Comparison of ENCODE assay signal across 30 cellular contexts in genomic region chr2:27421660-27422250, GRCh38. TPM values are rescaled to one million over a fixed set of nuclear protein-coding genes. Genes with fewer than 3 reads are reported as not detected.
"Had no signal": no experiment of that assay in that cellular context is flagged by ENCODE, and none has a peak within 500 bp of the region (broad histone marks: within the 10 kb centered on the region; RNA-seq: fewer than 3 reads in every experiment).

No MANE protein-coding gene starts in this region.

- H3K9me3 Mint-ChIP-seq: activated CD4-positive, alpha-beta memory T cell treated with anti-CD3 and anti-CD28 coated beads, Interleukin-2, amount 10 ng/mL, durations not matched to agents 7 days and 5 days; activated naive CD4-positive, alpha-beta T cell treated with anti-CD3 and anti-CD28 coated beads, Interleukin-2, amount 50 U/mL, for 24 hours; activated naive CD8-positive, alpha-beta T cell treated with anti-CD3 and anti-CD28 coated beads, Interleukin-2, amount 10 ng/mL, durations not matched to agents 7 days and 5 days; activated T-cell treated with anti-CD3 and anti-CD28 coated beads, Interleukin-2, amount 50 U/mL, for 24 hours; activated T-helper 2 cell treated with anti-CD3 and anti-CD28 coated beads, Interferon-gamma antibody, Interleukin-2, Interleukin-4, amounts not matched to agents 10 μg/mL and 5 μg/mL and 100 μg/mL, durations not matched to agents 14 hours and 24 hours and 36 hours; central memory CD8-positive, alpha-beta T cell had no signal

- H3K27me3 Mint-ChIP-seq: activated naive CD4-positive, alpha-beta T cell treated with anti-CD3 and anti-CD28 coated beads, Interleukin-2, amount 50 U/mL, for 24 hours; activated T-cell treated with anti-CD3 and anti-CD28 coated beads, Interleukin-2, amount 50 U/mL, for 24 hours; central memory CD8-positive, alpha-beta T cell had no signal

- ATAC-seq: activated CD8-positive, alpha-beta memory T cell treated with anti-CD3 and anti-CD28 coated beads, Interleukin-2, amount 10 ng/mL, durations not matched to agents 7 days and 5 days had no signal

- H3K4me1 Mint-ChIP-seq: activated CD8-positive, alpha-beta memory T cell treated with anti-CD3 and anti-CD28 coated beads, Interleukin-2, amount 10 ng/mL, durations not matched to agents 7 days and 5 days; activated naive CD4-positive, alpha-beta T cell treated with anti-CD3 and anti-CD28 coated beads, Interleukin-2, amount 50 U/mL, for 24 hours; activated naive CD8-positive, alpha-beta T cell treated with anti-CD3 and anti-CD28 coated beads, Interleukin-2, amount 10 ng/mL, durations not matched to agents 7 days and 5 days; central memory CD8-positive, alpha-beta T cell had no signal

- H3K36me3 ChIP-seq: ascending aorta, cardiac muscle cell, Peyer's patch, WERI-Rb-1 had no signal

- H3K9me3 ChIP-seq: ascending aorta, Peyer's patch had no signal

- DNase-seq: activated CD4-positive, alpha-beta memory T cell treated with anti-CD3 and anti-CD28 coated beads, Interleukin-2, amount 10 ng/mL, durations not matched to agents 7 days and 5 days; activated CD4-positive, alpha-beta T cell treated with anti-CD3 and anti-CD28 coated beads for 1 hour; activated CD4-positive, alpha-beta T cell treated with anti-CD3 and anti-CD28 coated beads for 48 hours; activated CD4-positive, CD25-positive, alpha-beta regulatory T cell; activated CD8-positive, alpha-beta memory T cell treated with anti-CD3 and anti-CD28 coated beads, Interleukin-2, amount 10 ng/mL, durations not matched to agents 7 days and 5 days; activated gamma-delta T cell; activated naive CD4-positive, alpha-beta T cell treated with Interleukin-2 at 50 U/mL for 16 hours; activated naive CD8-positive, alpha-beta T cell treated with anti-CD3 and anti-CD28 coated beads, Interleukin-2, amount 10 ng/mL, durations not matched to agents 7 days and 5 days; activated T-cell treated with anti-CD3 and anti-CD28 coated beads, Interleukin-2, amount 50 U/mL, for 24 hours; amygdala; NCI-H1105; NCI-H1417 treated with DMSO at 0.1 percent for 48 hours; NCI-H187 treated with DMSO at 0.1 percent for 48 hours; NCI-H2081; NCI-H226; NCI-H446 treated with DMSO at 0.1 percent for 48 hours; NCI-H524 treated with DMSO at 0.1 percent for 48 hours; Peyer's patch; RPMI8226; SHP77 treated with DMSO at 0.1 percent for 48 hours; SW 1271; T-helper 1 cell; T-helper 2 cell; T-helper 9 cell; WERI-Rb-1 had no signal

- H3K4me1 ChIP-seq: ascending aorta had no signal

- H3K27ac Mint-ChIP-seq: activated CD4-positive, alpha-beta memory T cell treated with anti-CD3 and anti-CD28 coated beads, Interleukin-2, amount 10 ng/mL, durations not matched to agents 7 days and 5 days; activated CD8-positive, alpha-beta memory T cell treated with anti-CD3 and anti-CD28 coated beads, Interleukin-2, amount 10 ng/mL, durations not matched to agents 7 days and 5 days; activated naive CD4-positive, alpha-beta T cell treated with anti-CD3 and anti-CD28 coated beads, Interleukin-2, amount 50 U/mL, for 24 hours; activated naive CD8-positive, alpha-beta T cell treated with anti-CD3 and anti-CD28 coated beads, Interleukin-2, amount 10 ng/mL, durations not matched to agents 7 days and 5 days; activated T-cell treated with anti-CD3 and anti-CD28 coated beads, Interleukin-2, amount 50 U/mL, for 24 hours; activated T-helper 2 cell treated with anti-CD3 and anti-CD28 coated beads, Interferon-gamma antibody, Interleukin-2, Interleukin-4, amounts not matched to agents 10 μg/mL and 5 μg/mL and 100 μg/mL, durations not matched to agents 14 hours and 24 hours and 36 hours had no signal

- H3K36me3 Mint-ChIP-seq: activated CD8-positive, alpha-beta memory T cell treated with anti-CD3 and anti-CD28 coated beads, Interleukin-2, amount 10 ng/mL, durations not matched to agents 7 days and 5 days; activated naive CD4-positive, alpha-beta T cell treated with anti-CD3 and anti-CD28 coated beads, Interleukin-2, amount 50 U/mL, for 24 hours; activated naive CD8-positive, alpha-beta T cell treated with anti-CD3 and anti-CD28 coated beads, Interleukin-2, amount 10 ng/mL, durations not matched to agents 7 days and 5 days had no signal

- H3K4me3 Mint-ChIP-seq: activated CD4-positive, alpha-beta memory T cell treated with anti-CD3 and anti-CD28 coated beads, Interleukin-2, amount 10 ng/mL, durations not matched to agents 7 days and 5 days; activated CD8-positive, alpha-beta memory T cell treated with anti-CD3 and anti-CD28 coated beads, Interleukin-2, amount 10 ng/mL, durations not matched to agents 7 days and 5 days; activated naive CD4-positive, alpha-beta T cell treated with anti-CD3 and anti-CD28 coated beads, Interleukin-2, amount 50 U/mL, for 24 hours; activated naive CD8-positive, alpha-beta T cell treated with anti-CD3 and anti-CD28 coated beads, Interleukin-2, amount 10 ng/mL, durations not matched to agents 7 days and 5 days; activated T-cell treated with anti-CD3 and anti-CD28 coated beads, Interleukin-2, amount 50 U/mL, for 24 hours; central memory CD8-positive, alpha-beta T cell had no signal

- H3K27me3 ChIP-seq: ascending aorta, cardiac muscle cell, Peyer's patch had no signal

- H3K27ac ChIP-seq: ascending aorta, cardiac muscle cell, Peyer's patch, WERI-Rb-1 had no signal

- H3K4me3 ChIP-seq: ascending aorta, cardiac muscle cell, Peyer's patch had no signal

RNA-seq across cellular contexts. Expression of gene KRTCAP3, which starts 20.4 kb away (rescaled TPM):
- total RNA-seq: ascending aorta had no signal
